In genomic region chr10:4725917-4726606, GRCh38 we compare ENCODE assay signal across 1 cellular context.
A peak's percentile ranks its signal among the peaks of the same experiment; 100 is the strongest.
TF ChIP-seq lines count a peak whose summit lies in the region.

No MANE protein-coding gene starts in this region.

TF ChIP-seq in A549, 52 proteins besides CTCF, POLR2A, EP300 and RAD21 (continued from another document):
- 0 out of 2 replicates have a peak, but pooled peaks have one; percentile 34 for TF ChIP-seq HOXB5 (CRISPR knock-in tag; IDR thresholded peaks at IDR 0.05)
- TF ChIP-seq EHF (CRISPR knock-in tag; IDR thresholded peaks at IDR 0.05), result no peak
- no peak for TF ChIP-seq BHLHE40 (IDR thresholded peaks at IDR 0.05; ENCODE audit: low read depth, low read length)
- TF ChIP-seq ZNF302 (CRISPR knock-in tag; IDR thresholded peaks at IDR 0.05), result no peak
- peak; percentile 77; the same call in 1 of the 2 replicates for TF ChIP-seq FOSB (CRISPR knock-in tag; IDR thresholded peaks at IDR 0.05)
- no peak for TF ChIP-seq ZC3H11A (IDR thresholded peaks at IDR 0.05)
- TF ChIP-seq CHD2 (IDR thresholded peaks at IDR 0.05; ENCODE audit: low read length, partially characterized antibody), result no peak
- no peak for TF ChIP-seq RARB (CRISPR knock-in tag; IDR thresholded peaks at IDR 0.05)
- TF ChIP-seq MAX (IDR thresholded peaks at IDR 0.05), result peak; percentile 83
- TF ChIP-seq, protein P1, sequence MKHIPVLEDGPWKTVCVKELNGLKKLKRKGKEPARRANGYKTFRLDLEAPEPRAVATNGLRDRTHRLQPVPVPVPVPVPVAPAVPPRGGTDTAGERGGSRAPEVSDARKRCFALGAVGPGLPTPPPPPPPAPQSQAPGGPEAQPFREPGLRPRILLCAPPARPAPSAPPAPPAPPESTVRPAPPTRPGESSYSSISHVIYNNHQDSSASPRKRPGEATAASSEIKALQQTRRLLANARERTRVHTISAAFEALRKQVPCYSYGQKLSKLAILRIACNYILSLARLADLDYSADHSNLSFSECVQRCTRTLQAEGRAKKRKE (CRISPR knock-in tag; IDR thresholded peaks at IDR 0.05; ENCODE audit: low read depth), result no peak
- TF ChIP-seq HOXB13 (CRISPR knock-in tag; IDR thresholded peaks at IDR 0.05; ENCODE audit: low read depth), result no peak
- TF ChIP-seq PBX3 (IDR thresholded peaks at IDR 0.05), result peak; percentile 80
- TF ChIP-seq JUNB (IDR thresholded peaks at IDR 0.05), result peak; percentile 100
- no peak for TF ChIP-seq ZFP36 (IDR thresholded peaks at IDR 0.05; ENCODE audit: borderline replicate concordance, partially characterized antibody)
- no peak for TF ChIP-seq CBX2 (IDR thresholded peaks at IDR 0.05; ENCODE audit: borderline replicate concordance, low read depth)
- no peak for TF ChIP-seq ESRRA (IDR thresholded peaks at IDR 0.05; ENCODE audit: borderline replicate concordance, low read length)
- TF ChIP-seq FOSL2 (IDR thresholded peaks at IDR 0.05), result peak; percentile 99
- TF ChIP-seq FOSL2 (CRISPR knock-in tag; IDR thresholded peaks at IDR 0.05), result peak; percentile 100
- TF ChIP-seq, protein P2, sequence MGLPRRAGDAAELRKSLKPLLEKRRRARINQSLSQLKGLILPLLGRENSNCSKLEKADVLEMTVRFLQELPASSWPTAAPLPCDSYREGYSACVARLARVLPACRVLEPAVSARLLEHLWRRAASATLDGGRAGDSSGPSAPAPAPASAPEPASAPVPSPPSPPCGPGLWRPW (IDR thresholded peaks at IDR 0.05), result no peak; the same call in 1 of the 2 replicates
